21 cellular contexts compared by ENCODE assay signal in genomic region chr14:78196323-78196722, GRCh38. TPM values are rescaled to one million over a fixed set of nuclear protein-coding genes. Genes with fewer than 3 reads are reported as not detected.
"Had no signal": no experiment of that assay in that cellular context is flagged by ENCODE, and none has a peak within 500 bp of the region (broad histone marks: within the 10 kb centered on the region; RNA-seq: fewer than 3 reads in every experiment).

No MANE protein-coding gene starts in this region.

- DNase-seq: activated CD4-positive, alpha-beta T cell treated with anti-CD3 and anti-CD28 coated beads, Interleukin-2, amount 50 U/mL, for 1 hour; activated CD8-positive, alpha-beta memory T cell treated with anti-CD3 and anti-CD28 coated beads, Interleukin-2, amount 50 U/mL, for 4 hours; activated naive CD4-positive, alpha-beta T cell treated with anti-CD3 and anti-CD28 coated beads for 36 hours; activated T-cell treated with anti-CD3 and anti-CD28 coated beads, Interleukin-2, amount 50 U/mL, for 4 hours; aorta; cerebellar nuclear complex; cortex of kidney; heart left ventricle; kidney glomerular epithelial cell; left ventricle myocardium inferior; stimulated activated CD4-positive, alpha-beta T cell treated with anti-CD3 and anti-CD28 coated beads, Interleukin-12 subunit alpha, Interleukin-12 subunit beta, amount 100 ng/mL, for 4 hours; stimulated activated CD4-positive, alpha-beta T cell treated with anti-CD3 and anti-CD28 coated beads, Interleukin-1b, Interleukin-23, amount 100 ng/mL, for 48 hours; stimulated activated naive CD8-positive, alpha-beta T cell treated with anti-CD3 and anti-CD28 coated beads, Interleukin-15, Interleukin-2, amounts not matched to agents 100 U/mL and 50 U/mL, for 24 hours; substantia nigra; tibial artery; uterus had no signal

- H3K4me1 Mint-ChIP-seq: neural crest cell had no signal

- H3K9me3 ChIP-seq: left ventricle myocardium inferior, tibial artery, uterus had no signal

- H3K4me3 ChIP-seq: gastroesophageal sphincter, heart left ventricle, left ventricle myocardium inferior, tibial artery, uterus had no signal

- H3K4me1 ChIP-seq: gastroesophageal sphincter, heart left ventricle, left ventricle myocardium inferior, tibial artery, uterus had no signal

- ATAC-seq: activated CD4-positive, CD25-positive, alpha-beta regulatory T cell treated with anti-CD3 and anti-CD28 coated beads, Interleukin-2, amount 50 U/mL, for 24 hours; activated T-cell treated with anti-CD3 and anti-CD28 coated beads, Interleukin-2, amount 50 U/mL, for 4 hours; esophagus mucosa; gastroesophageal sphincter; heart left ventricle; stimulated activated naive CD8-positive, alpha-beta T cell treated with anti-CD3 and anti-CD28 coated beads, Interleukin-15, Interleukin-2, amounts not matched to agents 100 U/mL and 50 U/mL, for 24 hours had no signal

- H3K27ac Mint-ChIP-seq: activated naive CD4-positive, alpha-beta T cell treated with anti-CD3 and anti-CD28 coated beads for 36 hours; progenitor cell of endocrine pancreas had no signal

- H3K36me3 ChIP-seq: gastroesophageal sphincter, heart left ventricle, left ventricle myocardium inferior, tibial artery, uterus had no signal

- H3K4me3 Mint-ChIP-seq: activated naive CD4-positive, alpha-beta T cell treated with anti-CD3 and anti-CD28 coated beads for 36 hours; activated T-cell treated with anti-CD3 and anti-CD28 coated beads, Interleukin-2, amount 50 U/mL, for 4 hours; neural crest cell had no signal

- H3K27me3 ChIP-seq: tibial artery, uterus had no signal

- H3K27ac ChIP-seq: gastroesophageal sphincter, heart left ventricle, left ventricle myocardium inferior, tibial artery, uterus had no signal

- H3K9me3 Mint-ChIP-seq: activated naive CD4-positive, alpha-beta T cell treated with anti-CD3 and anti-CD28 coated beads for 36 hours; activated T-cell treated with anti-CD3 and anti-CD28 coated beads, Interleukin-2, amount 50 U/mL, for 4 hours had no signal

RNA-seq across cellular contexts. Expression of gene NRXN3, which starts 26.1 kb away (rescaled TPM):
- total RNA-seq: activated naive CD4-positive, alpha-beta T cell treated with anti-CD3 and anti-CD28 coated beads for 36 hours; activated T-cell treated with anti-CD3 and anti-CD28 coated beads, Interleukin-2, amount 50 U/mL, for 4 hours had no signal
